In genomic region chr13:94218537-94218936, GRCh38 we compare ENCODE assay signal across 1 cellular context.
TF ChIP-seq lines count a peak whose summit lies in the region.

No MANE protein-coding gene starts in this region.

TF ChIP-seq in GM23338, 12 proteins besides CTCF, POLR2A, EP300 and RAD21 (continued from another document):
- TF ChIP-seq REST (IDR thresholded peaks at IDR 0.05; ENCODE audit: unreplicated experiment) (no peak), NANOG (IDR thresholded peaks at IDR 0.05; ENCODE audit: borderline replicate concordance) (peak; percentile 61; the same call in 1 of the 2 replicates), ZNF462 (CRISPR knock-in tag; IDR thresholded peaks at IDR 0.05) (peak; percentile 94), ZNF331 (CRISPR knock-in tag; IDR thresholded peaks at IDR 0.05; ENCODE audit: low read depth) (no peak), POLR2AphosphoS5 (IDR thresholded peaks at IDR 0.05; ENCODE audit: low read depth) (no peak), ZNF114 (CRISPR knock-in tag; IDR thresholded peaks at IDR 0.05) (no peak)
- TF ChIP-seq, protein P1, sequence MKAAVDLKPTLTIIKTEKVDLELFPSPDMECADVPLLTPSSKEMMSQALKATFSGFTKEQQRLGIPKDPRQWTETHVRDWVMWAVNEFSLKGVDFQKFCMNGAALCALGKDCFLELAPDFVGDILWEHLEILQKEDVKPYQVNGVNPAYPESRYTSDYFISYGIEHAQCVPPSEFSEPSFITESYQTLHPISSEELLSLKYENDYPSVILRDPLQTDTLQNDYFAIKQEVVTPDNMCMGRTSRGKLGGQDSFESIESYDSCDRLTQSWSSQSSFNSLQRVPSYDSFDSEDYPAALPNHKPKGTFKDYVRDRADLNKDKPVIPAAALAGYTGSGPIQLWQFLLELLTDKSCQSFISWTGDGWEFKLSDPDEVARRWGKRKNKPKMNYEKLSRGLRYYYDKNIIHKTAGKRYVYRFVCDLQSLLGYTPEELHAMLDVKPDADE (IDR thresholded peaks at IDR 0.05), result no peak
